In the genomic region with DNA sequence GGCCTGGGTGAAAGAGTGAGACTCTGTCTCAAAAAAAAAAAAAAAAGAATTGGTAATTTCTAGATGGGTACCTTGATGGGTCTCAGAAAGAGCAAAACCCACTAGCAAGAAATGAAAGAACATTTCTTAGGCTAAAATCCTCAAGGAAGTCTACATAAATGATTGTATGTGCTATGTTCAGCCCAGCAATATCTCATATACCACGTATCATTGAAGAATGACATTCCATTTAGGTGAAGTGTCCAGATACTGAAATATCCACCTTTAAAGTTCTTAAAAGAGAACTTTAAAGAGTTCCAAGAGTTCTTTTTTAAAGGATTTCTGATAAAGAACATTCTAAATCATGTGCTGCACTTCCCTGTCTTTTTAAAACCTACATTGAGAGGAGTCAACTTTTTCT, we compare ENCODE assay signal across 12 cellular contexts. TPM values are rescaled to one million over a fixed set of nuclear protein-coding genes. Genes with fewer than 3 reads are reported as not detected.
A peak's percentile ranks its signal among the peaks of the same experiment; 100 is the strongest.
DNase-seq lines count a peak whose midpoint lies in the region; ATAC-seq and TF ChIP-seq lines count a peak whose summit lies in the region.
"Had no signal": no experiment of that assay in that cellular context is flagged by ENCODE, and none has a peak within 500 bp of the region (broad histone marks: within the 10 kb centered on the region; RNA-seq: fewer than 3 reads in every experiment).

No MANE protein-coding gene starts in this region.

- H3K27ac ChIP-seq in RWPE1, result peak overlapping the region; percentile 15; the same call in 1 of the 2 replicates
- H3K27ac ChIP-seq in esophagus squamous epithelium, result peak overlapping the region in 3 of 4 donors; percentile 49 to 80 (median 66)
- H3K27ac ChIP-seq in rectal smooth muscle tissue (ENCODE audit: low read depth, low read length), result peak overlapping the region; percentile 72

- TF ChIP-seq CTCF in RWPE1 (conservative IDR thresholded peaks at IDR 0.05; ENCODE audit: low read depth) (no peak), esophagus squamous epithelium (IDR thresholded peaks at IDR 0.05) (no peak)

- 47 to 48% methylated on average over 1 of the region's 1 CpG for WGBS in esophagus squamous epithelium, 2 donors

- ATAC-seq in HG03378 (IDR thresholded peaks at IDR 0.05; ENCODE audit: unreplicated experiment) (no peak), GM21723 (IDR thresholded peaks at IDR 0.05; ENCODE audit: unreplicated experiment) (no peak), GM21423 (IDR thresholded peaks at IDR 0.05; ENCODE audit: unreplicated experiment) (no peak)

- H3K36me3 ChIP-seq in esophagus squamous epithelium (peaks cover 0 to 8% (median 0%) of the 10 kb centered on the region in 3 donors), rectal smooth muscle tissue (ENCODE audit: control insufficient read depth, insufficient read depth, low read length) (peaks cover 4% of the 10 kb centered on the region)

- POLR2A ChIA-PET in RWPE1 (lab: Yijun Ruan, JAX; ENCODE audit: low non-redundant PET), result interaction anchor here (0.6 kb wide), 1 partner anchor 10 kb away, joined by 3 read pairs; no protein-coding TSS in a partner anchor

- H3K4me3 ChIP-seq in esophagus squamous epithelium (no peak overlapping the region), rectal smooth muscle tissue (ENCODE audit: low read length) (no peak overlapping the region)

- no peak for TF ChIP-seq POLR2A in esophagus squamous epithelium (IDR thresholded peaks at IDR 0.05)

- no peak overlapping the region for H3K9ac ChIP-seq in rectal smooth muscle tissue (ENCODE audit: low read length)

- H3K27me3 ChIP-seq in esophagus squamous epithelium (no peaks in the 10 kb centered on the region), rectal smooth muscle tissue (ENCODE audit: control insufficient read depth, insufficient read depth, low read length) (no peaks in the 10 kb centered on the region)

- H3K4me1 ChIP-seq in esophagus squamous epithelium, result peaks cover 22 to 94% (median 58%) of the 10 kb centered on the region in 3 donors
- H3K4me1 ChIP-seq in rectal smooth muscle tissue (ENCODE audit: control insufficient read depth, insufficient read depth, low read length), result peaks cover 94% of the 10 kb centered on the region

- CTCF ChIA-PET in RWPE1 (lab: Yijun Ruan, JAX), result no interaction called here

- intact Hi-C loops in esophagus squamous epithelium (cut with DNase I), result no loop called here

- DNase-seq in CD1c-positive myeloid dendritic cell (ENCODE audit: extremely low spot score), result peak; percentile 28
- no peak for DNase-seq in RWPE1 (ENCODE audit: low spot score)
- DNase-seq in esophagus squamous epithelium (lab: John Stamatoyannopoulos, UW), result no peak
- no peak for DNase-seq in hypothalamus (lab: John Stamatoyannopoulos, UW)
- DNase-seq: activated naive CD4-positive, alpha-beta T cell treated with Interleukin-2 at 50 U/mL for 16 hours; DND-41; NCI-H1092 treated with DMSO at 0.1 percent for 48 hours; nephron progenitor cell had no signal

- H3K9me3 ChIP-seq in esophagus squamous epithelium, result no peaks in the 10 kb centered on the region

RNA-seq across cellular contexts. Expression of gene NRP2, which starts 19.2 kb away (rescaled TPM):
- total RNA-seq in esophagus squamous epithelium, result 10 to 100 TPM in 3 of 4 donors, 1 to 10 TPM in 1; 7.1 to 58.6 (median 21.4) TPM

Comparison
In these comparisons a context has a peak if more than half of its experiments do, and no peak if none do; other contexts are left out.
1. H3K27ac ChIP-seq: peak in every context shown above with its lines; median percentile 72 in rectal smooth muscle tissue; 66 in esophagus squamous epithelium; 15 in RWPE1.